In the genomic region with DNA sequence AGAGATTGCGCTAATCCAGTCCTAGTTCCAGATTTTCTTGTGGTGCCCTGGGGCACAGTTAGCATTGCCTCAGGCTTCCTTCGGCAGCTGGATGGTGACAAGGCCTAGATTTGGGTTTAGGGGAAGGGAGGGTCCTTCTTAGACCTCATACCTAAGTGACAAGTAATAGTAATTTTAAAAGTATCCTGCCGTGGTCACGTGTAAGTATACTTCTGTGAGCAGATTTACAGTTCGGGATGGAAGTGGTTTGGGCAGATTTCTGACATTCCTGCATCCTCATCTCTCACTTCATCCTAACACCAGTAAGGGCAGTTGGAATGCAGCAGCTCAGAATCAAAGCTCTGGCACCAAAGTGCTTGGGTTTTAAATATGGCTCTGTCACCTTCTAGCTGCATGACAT, we compare ENCODE assay signal across 1 cellular context.
TF ChIP-seq lines count a peak whose summit lies in the region.

No MANE protein-coding gene starts in this region.

TF ChIP-seq in WTC11, 78 proteins besides CTCF, POLR2A, EP300 and RAD21 (continued from another document):
- TF ChIP-seq, protein P1, sequence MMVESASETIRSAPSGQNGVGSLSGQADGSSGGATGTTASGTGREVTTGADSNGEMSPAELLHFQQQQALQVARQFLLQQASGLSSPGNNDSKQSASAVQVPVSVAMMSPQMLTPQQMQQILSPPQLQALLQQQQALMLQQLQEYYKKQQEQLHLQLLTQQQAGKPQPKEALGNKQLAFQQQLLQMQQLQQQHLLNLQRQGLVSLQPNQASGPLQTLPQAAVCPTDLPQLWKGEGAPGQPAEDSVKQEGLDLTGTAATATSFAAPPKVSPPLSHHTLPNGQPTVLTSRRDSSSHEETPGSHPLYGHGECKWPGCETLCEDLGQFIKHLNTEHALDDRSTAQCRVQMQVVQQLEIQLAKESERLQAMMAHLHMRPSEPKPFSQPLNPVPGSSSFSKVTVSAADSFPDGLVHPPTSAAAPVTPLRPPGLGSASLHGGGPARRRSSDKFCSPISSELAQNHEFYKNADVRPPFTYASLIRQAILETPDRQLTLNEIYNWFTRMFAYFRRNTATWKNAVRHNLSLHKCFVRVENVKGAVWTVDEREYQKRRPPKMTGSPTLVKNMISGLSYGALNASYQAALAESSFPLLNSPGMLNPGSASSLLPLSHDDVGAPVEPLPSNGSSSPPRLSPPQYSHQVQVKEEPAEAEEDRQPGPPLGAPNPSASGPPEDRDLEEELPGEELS (CRISPR knock-in tag; IDR thresholded peaks at IDR 0.05): no peak
- TF ChIP-seq, protein P2, sequence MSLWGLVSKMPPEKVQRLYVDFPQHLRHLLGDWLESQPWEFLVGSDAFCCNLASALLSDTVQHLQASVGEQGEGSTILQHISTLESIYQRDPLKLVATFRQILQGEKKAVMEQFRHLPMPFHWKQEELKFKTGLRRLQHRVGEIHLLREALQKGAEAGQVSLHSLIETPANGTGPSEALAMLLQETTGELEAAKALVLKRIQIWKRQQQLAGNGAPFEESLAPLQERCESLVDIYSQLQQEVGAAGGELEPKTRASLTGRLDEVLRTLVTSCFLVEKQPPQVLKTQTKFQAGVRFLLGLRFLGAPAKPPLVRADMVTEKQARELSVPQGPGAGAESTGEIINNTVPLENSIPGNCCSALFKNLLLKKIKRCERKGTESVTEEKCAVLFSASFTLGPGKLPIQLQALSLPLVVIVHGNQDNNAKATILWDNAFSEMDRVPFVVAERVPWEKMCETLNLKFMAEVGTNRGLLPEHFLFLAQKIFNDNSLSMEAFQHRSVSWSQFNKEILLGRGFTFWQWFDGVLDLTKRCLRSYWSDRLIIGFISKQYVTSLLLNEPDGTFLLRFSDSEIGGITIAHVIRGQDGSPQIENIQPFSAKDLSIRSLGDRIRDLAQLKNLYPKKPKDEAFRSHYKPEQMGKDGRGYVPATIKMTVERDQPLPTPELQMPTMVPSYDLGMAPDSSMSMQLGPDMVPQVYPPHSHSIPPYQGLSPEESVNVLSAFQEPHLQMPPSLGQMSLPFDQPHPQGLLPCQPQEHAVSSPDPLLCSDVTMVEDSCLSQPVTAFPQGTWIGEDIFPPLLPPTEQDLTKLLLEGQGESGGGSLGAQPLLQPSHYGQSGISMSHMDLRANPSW (CRISPR knock-in tag; conservative IDR thresholded peaks at IDR 0.05; ENCODE audit: low read depth): no peak
- no peak for TF ChIP-seq FOXP1 (CRISPR knock-in tag; IDR thresholded peaks at IDR 0.05; ENCODE audit: borderline replicate concordance)
- TF ChIP-seq, protein P3, sequence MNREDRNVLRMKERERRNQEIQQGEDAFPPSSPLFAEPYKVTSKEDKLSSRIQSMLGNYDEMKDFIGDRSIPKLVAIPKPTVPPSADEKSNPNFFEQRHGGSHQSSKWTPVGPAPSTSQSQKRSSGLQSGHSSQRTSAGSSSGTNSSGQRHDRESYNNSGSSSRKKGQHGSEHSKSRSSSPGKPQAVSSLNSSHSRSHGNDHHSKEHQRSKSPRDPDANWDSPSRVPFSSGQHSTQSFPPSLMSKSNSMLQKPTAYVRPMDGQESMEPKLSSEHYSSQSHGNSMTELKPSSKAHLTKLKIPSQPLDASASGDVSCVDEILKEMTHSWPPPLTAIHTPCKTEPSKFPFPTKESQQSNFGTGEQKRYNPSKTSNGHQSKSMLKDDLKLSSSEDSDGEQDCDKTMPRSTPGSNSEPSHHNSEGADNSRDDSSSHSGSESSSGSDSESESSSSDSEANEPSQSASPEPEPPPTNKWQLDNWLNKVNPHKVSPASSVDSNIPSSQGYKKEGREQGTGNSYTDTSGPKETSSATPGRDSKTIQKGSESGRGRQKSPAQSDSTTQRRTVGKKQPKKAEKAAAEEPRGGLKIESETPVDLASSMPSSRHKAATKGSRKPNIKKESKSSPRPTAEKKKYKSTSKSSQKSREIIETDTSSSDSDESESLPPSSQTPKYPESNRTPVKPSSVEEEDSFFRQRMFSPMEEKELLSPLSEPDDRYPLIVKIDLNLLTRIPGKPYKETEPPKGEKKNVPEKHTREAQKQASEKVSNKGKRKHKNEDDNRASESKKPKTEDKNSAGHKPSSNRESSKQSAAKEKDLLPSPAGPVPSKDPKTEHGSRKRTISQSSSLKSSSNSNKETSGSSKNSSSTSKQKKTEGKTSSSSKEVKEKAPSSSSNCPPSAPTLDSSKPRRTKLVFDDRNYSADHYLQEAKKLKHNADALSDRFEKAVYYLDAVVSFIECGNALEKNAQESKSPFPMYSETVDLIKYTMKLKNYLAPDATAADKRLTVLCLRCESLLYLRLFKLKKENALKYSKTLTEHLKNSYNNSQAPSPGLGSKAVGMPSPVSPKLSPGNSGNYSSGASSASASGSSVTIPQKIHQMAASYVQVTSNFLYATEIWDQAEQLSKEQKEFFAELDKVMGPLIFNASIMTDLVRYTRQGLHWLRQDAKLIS (CRISPR knock-in tag; IDR thresholded peaks at IDR 0.05; ENCODE audit: borderline replicate concordance): no peak
